ENCODE assay signal across 19 cellular contexts in genomic region chr9:124594215-124594614, GRCh38.
DNase-seq lines count a peak whose midpoint lies in the region; ATAC-seq, FAIRE-seq and TF ChIP-seq lines count a peak whose summit lies in the region.
"Had no signal": no experiment of that assay in that cellular context is flagged by ENCODE, and none has a peak within 500 bp of the region (broad histone marks: within the 10 kb centered on the region; RNA-seq: fewer than 3 reads in every experiment).

No MANE protein-coding gene starts in this region.

- no peak for TF ChIP-seq RAD21 in K562 (CRISPR knock-in tag; conservative IDR thresholded peaks at IDR 0.05 in 1 of 2, IDR thresholded peaks at IDR 0.05 in 1 of 2)

- no peak overlapping the region for H2AFZ ChIP-seq in K562 (ENCODE audit: low read depth, low read length)

- no peaks in the 10 kb centered on the region for H3K36me3 ChIP-seq in MG63
- no peaks in the 10 kb centered on the region for H3K36me3 ChIP-seq in K562 (ENCODE audit: control insufficient read depth, insufficient read depth, low read length)
- H3K36me3 ChIP-seq in left lung = no peaks in the 10 kb centered on the region
- no peaks in the 10 kb centered on the region for H3K36me3 ChIP-seq in subcutaneous abdominal adipose tissue (ENCODE audit: control insufficient read depth in 5 of 5, insufficient read depth in 5 of 5, low read length in 5 of 5)
- no peaks in the 10 kb centered on the region for H3K36me3 ChIP-seq in aorta (ENCODE audit: control insufficient read depth in 1 of 2, insufficient read depth in 2 of 2, low read length in 1 of 2)
- H3K36me3 ChIP-seq: gastroesophageal sphincter, left ventricle myocardium inferior, tibial nerve had no signal

- H3K4me2 ChIP-seq in K562 (ENCODE audit: insufficient read depth, low read length) = peak overlapping the region; percentile 44; the same call in 1 of the 2 replicates

- H3K4me1 ChIP-seq in K562 (replicated peaks in 1 of 2; ENCODE audit: control insufficient read depth in 2 of 2, insufficient read depth in 2 of 2, low read length in 2 of 2) = peaks cover 7 to 43% of the 10 kb centered on the region in 2 experiments; a peak in 4 of 5 replicates
- peaks cover 0 to 9% of the 10 kb centered on the region in 2 donors for H3K4me1 ChIP-seq in left lung
- peaks cover 0 to 43% (median 25%) of the 10 kb centered on the region in 5 donors for H3K4me1 ChIP-seq in subcutaneous abdominal adipose tissue (ENCODE audit: control insufficient read depth in 5 of 5, insufficient read depth in 5 of 5, low read length in 5 of 5)
- H3K4me1 ChIP-seq in aorta (ENCODE audit: control insufficient read depth in 1 of 2, insufficient read depth in 2 of 2, low read length in 2 of 2) = no peaks in the 10 kb centered on the region

- ATAC-seq in K562 (no peak; the same call in 2 of the 3 replicates), left lung (peak; percentile 21), GM21529 (IDR thresholded peaks at IDR 0.05; ENCODE audit: unreplicated experiment) (no peak), aorta (ENCODE audit: low FRiP score) (no peak)
- ATAC-seq: gastroesophageal sphincter; Panc1; sciatic nerve; stimulated activated memory B cell treated with anti-CD40 and anti-IgM and Interleukin-4, amounts not matched to agents 10 μg/mL and 1 μg/mL and 100 μg/mL, for 72 hours had no signal

- DNase-seq in MG63 = peak; percentile 3
- DNase-seq in K562 (ENCODE audit: extremely low read depth in 1 of 4, low spot score in 3 of 4) = no peak
- DNase-seq in left lung = no peak
- no peak for DNase-seq in aorta
- DNase-seq in amygdala (lab: John Stamatoyannopoulos, UW) = no peak
- DNase-seq: activated CD4-positive, alpha-beta T cell treated with anti-CD3 and anti-CD28 coated beads for 1 hour; dermis blood vessel endothelial cell; GOT3; left ventricle myocardium inferior; NCI-H187 had no signal

- H3K4me3 ChIP-seq in MG63 = no peak overlapping the region
- peak overlapping the region; percentile 19; the same call in 1 of the 2 replicates for H3K4me3 ChIP-seq in K562
- H3K4me3 ChIP-seq in left lung = no peak overlapping the region
- no peak overlapping the region for H3K4me3 ChIP-seq in subcutaneous abdominal adipose tissue (ENCODE audit: low read depth in 1 of 5, low read length in 5 of 5)
- no peak overlapping the region for H3K4me3 ChIP-seq in aorta (ENCODE audit: low read length in 2 of 2)
- H3K4me3 ChIP-seq: gastroesophageal sphincter, left ventricle myocardium inferior, tibial nerve had no signal

- CTCF ChIA-PET in K562 (lab: Yijun Ruan, JAX; ENCODE audit: low intra/inter-chr PET ratio) = no interaction called here

- intact Hi-C loops in K562 (cut with micrococcal nuclease) = no loop called here
- intact Hi-C loops in left lung (cut with DNase I) = no loop called here
- intact Hi-C loops in aorta (cut with DNase I) = no loop called here

- TF ChIP-seq CTCF in K562 (IDR thresholded peaks at IDR 0.05 in 2 of 3, conservative IDR thresholded peaks at IDR 0.05 in 1 of 3; ENCODE audit: insufficient read depth in 2 of 3, low read depth in 1 of 3, low read length in 3 of 3) (no peak), left lung (IDR thresholded peaks at IDR 0.05) (no peak)

- no peak for TF ChIP-seq EP300 in K562 (IDR thresholded peaks at IDR 0.05; ENCODE audit: low read length)

- H3K27me3 ChIP-seq in MG63 (no peaks in the 10 kb centered on the region), K562 (ENCODE audit: control insufficient read depth in 2 of 2, insufficient read depth in 2 of 2, low read length in 2 of 2) (no peaks in the 10 kb centered on the region), left lung (no peaks in the 10 kb centered on the region), subcutaneous abdominal adipose tissue (ENCODE audit: control insufficient read depth in 5 of 5, insufficient read depth in 4 of 5, low read length in 5 of 5) (no peaks in the 10 kb centered on the region), aorta (ENCODE audit: control insufficient read depth in 1 of 2, insufficient read depth in 2 of 2, low read length in 1 of 2) (no peaks in the 10 kb centered on the region)
- H3K27me3 ChIP-seq: gastroesophageal sphincter, tibial nerve had no signal

- in situ Hi-C loops in K562 (cut with MboI) = no loop called here

- H3K9me1 ChIP-seq in K562 (ENCODE audit: control insufficient read depth, insufficient read depth, low read length) = no peaks in the 10 kb centered on the region

- FAIRE-seq in K562 (lab: Jason Lieb, UNC) = no peak
- FAIRE-seq: bronchial epithelial cell, HTR-8/SVneo had no signal

- POLR2A ChIA-PET in K562 (lab: Yijun Ruan, JAX) = interaction anchor here (0.6 to 1.8 kb wide), 5 partner anchors 12 to 124 kb away, joined by 3 to 9 read pairs (median 3); no protein-coding TSS in a partner anchor

- H3K27ac ChIP-seq in K562 (ENCODE audit: extremely low read depth, low read depth, low read length) (peak overlapping the region; percentile 23; the same call in 1 of the 3 replicates), left lung (no peak overlapping the region), subcutaneous abdominal adipose tissue (ENCODE audit: low read depth, low read length) (peak overlapping the region; percentile 51), aorta (ENCODE audit: low read depth in 1 of 2, low read length in 2 of 2) (no peak overlapping the region)
- H3K27ac ChIP-seq: gastroesophageal sphincter, left ventricle myocardium inferior, tibial nerve had no signal

- no peak for TF ChIP-seq POLR2A in K562 (conservative IDR thresholded peaks at IDR 0.05)

- BruUV-seq in K562 (replicated peaks; lab: Mats Ljungman, UMichigan) = no TSS peak

- H3K9ac ChIP-seq in K562 (ENCODE audit: insufficient read depth in 1 of 2, low read depth in 2 of 2, low read length in 2 of 2) = peak overlapping the region in 1 of 2 experiments; percentile 40; a peak in 2 of 4 replicates
- peak overlapping the region in 1 of 5 donors; percentile 27 for H3K9ac ChIP-seq in subcutaneous abdominal adipose tissue (ENCODE audit: low read length in 5 of 5)

- peaks cover 49% of the 10 kb centered on the region for H3K79me2 ChIP-seq in K562 (ENCODE audit: control insufficient read depth, insufficient read depth, low read length)

- H3K9me3 ChIP-seq in MG63 = no peaks in the 10 kb centered on the region
- no peaks in the 10 kb centered on the region for H3K9me3 ChIP-seq in K562 (replicated peaks; ENCODE audit: control insufficient read depth, insufficient read depth, low read depth, low read length)
- H3K9me3 ChIP-seq in left lung = no peaks in the 10 kb centered on the region
- no peaks in the 10 kb centered on the region for H3K9me3 ChIP-seq in subcutaneous abdominal adipose tissue (ENCODE audit: control insufficient read depth in 5 of 5, low read length in 5 of 5)
- peaks cover 2% of the 10 kb centered on the region for H3K9me3 ChIP-seq in aorta (ENCODE audit: control insufficient read depth, low read length)
- H3K9me3 ChIP-seq: gastroesophageal sphincter, left ventricle myocardium inferior, tibial nerve had no signal

- no peaks in the 10 kb centered on the region for H4K20me1 ChIP-seq in K562 (replicated peaks; ENCODE audit: control insufficient read depth, insufficient read depth, low read length)

- 12% methylated on average over 3 of the region's 3 CpGs for WGBS in K562 (ENCODE audit: insufficient coverage, low coverage, missing lambda C conversion rate)
- 43 to 55% methylated on average over 3 of the region's 3 CpGs for WGBS in aorta, 2 donors

TF ChIP-seq in K562, 482 proteins besides CTCF, POLR2A, EP300 and RAD21:
- TF ChIP-seq ZKSCAN1 (IDR thresholded peaks at IDR 0.05; ENCODE audit: low read depth, low read length) (no peak), ARID3A (IDR thresholded peaks at IDR 0.05; ENCODE audit: borderline replicate concordance, low read depth, low read length) (no peak)
TF ChIP-seq in K562: peak in this region for 0.

Comparison
In these comparisons a context has a peak if more than half of its experiments do, and no peak if none do; other contexts are left out.
1. H3K27ac ChIP-seq: peak in K562 (single experiment) and subcutaneous abdominal adipose tissue (single experiment); none in left lung (0 of 2) and aorta (0 of 2).